In genomic region chr17:7260151-7260550, GRCh38 we compare ENCODE assay signal across 8 cellular contexts. TPM values are rescaled to one million over a fixed set of nuclear protein-coding genes. Genes with fewer than 3 reads are reported as not detected.
A peak's percentile ranks its signal among the peaks of the same experiment; 100 is the strongest.
DNase-seq lines count a peak whose midpoint lies in the region; ATAC-seq and TF ChIP-seq lines count a peak whose summit lies in the region.

No MANE protein-coding gene starts in this region.

- no peak for ATAC-seq in RWPE2 (ENCODE audit: low read depth)
- no peak for ATAC-seq in foreskin keratinocyte
- no peak for ATAC-seq in HG03159 (IDR thresholded peaks at IDR 0.05; ENCODE audit: unreplicated experiment)

- H3K4me3 Mint-ChIP-seq in osteocyte (ENCODE audit: unreplicated experiment), result peak overlapping the region; percentile 40
- no peak overlapping the region for H3K4me3 Mint-ChIP-seq in activated CD4-positive, alpha-beta T cell treated with anti-CD3 and anti-CD28 coated beads, Interleukin-2, amount 10 ng/mL, durations not matched to agents 7 days and 5 days

- peaks cover 5% of the 10 kb centered on the region; the same call in 1 of the 2 replicates for H3K4me1 ChIP-seq in ES-I3 (ENCODE audit: insufficient read depth, low read length)
- H3K4me1 ChIP-seq in RWPE2 (ENCODE audit: insufficient read depth, poor library complexity, severe bottlenecking), result peaks cover 23% of the 10 kb centered on the region
- H3K4me1 ChIP-seq in esophagus (ENCODE audit: control insufficient read depth in 2 of 2, insufficient read depth in 2 of 2, low read length in 1 of 2), result no peaks in the 10 kb centered on the region
- peaks cover 20% of the 10 kb centered on the region for H3K4me1 ChIP-seq in foreskin keratinocyte

- no peaks in the 10 kb centered on the region for H3K27me3 ChIP-seq in RWPE2 (ENCODE audit: insufficient read depth, poor library complexity, severe bottlenecking)
- no peaks in the 10 kb centered on the region for H3K27me3 ChIP-seq in esophagus (ENCODE audit: control insufficient read depth in 1 of 2, insufficient read depth in 2 of 2, low read length in 2 of 2)
- no peaks in the 10 kb centered on the region for H3K27me3 ChIP-seq in foreskin keratinocyte

- no peak overlapping the region for H3K27ac Mint-ChIP-seq in osteocyte (ENCODE audit: unreplicated experiment)
- no peak overlapping the region for H3K27ac Mint-ChIP-seq in activated CD4-positive, alpha-beta T cell treated with anti-CD3 and anti-CD28 coated beads, Interleukin-2, amount 10 ng/mL, durations not matched to agents 7 days and 5 days

- DNase-seq in RWPE2 (ENCODE audit: low spot score) (no peak), osteocyte (ENCODE audit: extremely low spot score, unreplicated experiment) (no peak), foreskin keratinocyte (no peak)
- DNase-seq in stimulated activated CD4-positive, alpha-beta T cell treated with anti-CD3 and anti-CD28 coated beads, Interleukin-2, amount 100 ng/mL, for 48 hours, result no peak
- DNase-seq in activated CD4-positive, alpha-beta T cell treated with anti-CD3 and anti-CD28 coated beads, Interleukin-2, amount 10 ng/mL, durations not matched to agents 7 days and 5 days, result no peak

- no peak for TF ChIP-seq CTCF in RWPE2 (IDR thresholded peaks at IDR 0.05; ENCODE audit: poor library complexity, severe bottlenecking)
- no peak for TF ChIP-seq CTCF in osteocyte (IDR thresholded peaks at IDR 0.05)
- TF ChIP-seq CTCF in foreskin keratinocyte (conservative IDR thresholded peaks at IDR 0.05), result no peak

- CTCF ChIA-PET in activated CD4-positive, alpha-beta T cell treated with anti-CD3 and anti-CD28 coated beads, Interleukin-2, amount 10 ng/mL, durations not matched to agents 7 days and 5 days (lab: Charles Lee), result interaction anchor here (1.0 kb wide), 1 partner anchor 64 kb away, joined by 5 read pairs; no protein-coding TSS in a partner anchor

- WGBS in esophagus, 2 donors, result 76 to 81% methylated on average over 4 of the region's 4 CpGs

- H3K27ac ChIP-seq in RWPE2 (ENCODE audit: poor library complexity, severe bottlenecking), result peak overlapping the region; percentile 86
- peak overlapping the region; percentile 87 to 88 for H3K27ac ChIP-seq in esophagus (ENCODE audit: low read depth in 2 of 2, low read length in 1 of 2)
- no peak overlapping the region for H3K27ac ChIP-seq in foreskin keratinocyte

- no peaks in the 10 kb centered on the region for H3K9me3 Mint-ChIP-seq in osteocyte (ENCODE audit: unreplicated experiment)
- no peaks in the 10 kb centered on the region for H3K9me3 Mint-ChIP-seq in activated CD4-positive, alpha-beta T cell treated with anti-CD3 and anti-CD28 coated beads, Interleukin-2, amount 10 ng/mL, durations not matched to agents 7 days and 5 days

- peaks cover 33% of the 10 kb centered on the region for H3K4me1 Mint-ChIP-seq in osteocyte (ENCODE audit: unreplicated experiment)
- peaks cover 33% of the 10 kb centered on the region for H3K4me1 Mint-ChIP-seq in activated CD4-positive, alpha-beta T cell treated with anti-CD3 and anti-CD28 coated beads, Interleukin-2, amount 10 ng/mL, durations not matched to agents 7 days and 5 days

- H3K9ac ChIP-seq in ES-I3 (ENCODE audit: low read depth, low read length), result peak overlapping the region; percentile 94; the same call in 1 of the 2 replicates

- POLR2A ChIA-PET in activated CD4-positive, alpha-beta T cell treated with anti-CD3 and anti-CD28 coated beads, Interleukin-2, amount 10 ng/mL, durations not matched to agents 7 days and 5 days (lab: Charles Lee), result interaction anchor here (1.1 kb wide), 1 partner anchor 11 kb away, joined by 3 read pairs; no protein-coding TSS in a partner anchor

- H3K9me3 ChIP-seq in ES-I3 (ENCODE audit: control insufficient read depth, insufficient read depth, low read length), result no peaks in the 10 kb centered on the region
- no peaks in the 10 kb centered on the region for H3K9me3 ChIP-seq in RWPE2 (ENCODE audit: severe bottlenecking)
- H3K9me3 ChIP-seq in esophagus (ENCODE audit: control insufficient read depth in 2 of 2, insufficient read depth in 1 of 2, low read depth in 1 of 2, low read length in 1 of 2), result no peaks in the 10 kb centered on the region

- H3K36me3 Mint-ChIP-seq in osteocyte (ENCODE audit: unreplicated experiment), result peaks cover 12% of the 10 kb centered on the region
- H3K36me3 Mint-ChIP-seq in activated CD4-positive, alpha-beta T cell treated with anti-CD3 and anti-CD28 coated beads, Interleukin-2, amount 10 ng/mL, durations not matched to agents 7 days and 5 days (ENCODE audit: low read depth), result peaks cover 13% of the 10 kb centered on the region

- H3K36me3 ChIP-seq in ES-I3 (ENCODE audit: insufficient read depth, low read length) (peaks cover 15% of the 10 kb centered on the region; the same call in 1 of the 2 replicates), RWPE2 (ENCODE audit: low read depth) (peaks cover 57% of the 10 kb centered on the region), esophagus (ENCODE audit: control insufficient read depth in 2 of 2, insufficient read depth in 2 of 2, low read length in 1 of 2) (peaks cover 10 to 14% of the 10 kb centered on the region in 2 donors)

- H3K4me3 ChIP-seq in RWPE2 (ENCODE audit: severe bottlenecking), result peak overlapping the region; percentile 71
- peak overlapping the region; percentile 65 to 82 for H3K4me3 ChIP-seq in esophagus (ENCODE audit: low read depth in 1 of 2, low read length in 2 of 2)

- H3K27me3 Mint-ChIP-seq in osteocyte (ENCODE audit: unreplicated experiment), result peaks cover 14% of the 10 kb centered on the region
- peaks cover 27% of the 10 kb centered on the region for H3K27me3 Mint-ChIP-seq in activated CD4-positive, alpha-beta T cell treated with anti-CD3 and anti-CD28 coated beads, Interleukin-2, amount 10 ng/mL, durations not matched to agents 7 days and 5 days

RNA-seq across cellular contexts. Expression of gene CLDN7, which starts 2.1 kb away (rescaled TPM):
- polyA plus RNA-seq in esophagus (100 to 1,000 TPM; 271 to 275 TPM), foreskin keratinocyte (20.9 and 25.0 TPM in 2 replicates)
- total RNA-seq in osteocyte (0.27 and 0.89 TPM in 2 replicates), foreskin keratinocyte (16.7 and 18.0 TPM in 2 replicates)
- total RNA-seq in activated CD4-positive, alpha-beta T cell treated with anti-CD3 and anti-CD28 coated beads, Interleukin-2, amount 10 ng/mL, durations not matched to agents 7 days and 5 days, result under 1 TPM in 1 of 2 experiments, not detected in 1; 0.29 TPM

RNA-seq across cellular contexts. Expression of gene ELP5, which starts 8.1 kb away (rescaled TPM):
- polyA plus RNA-seq in esophagus (10 to 100 TPM; 14.7 to 39.0 TPM), foreskin keratinocyte (42.6 and 104 TPM in 2 replicates)
- total RNA-seq in osteocyte (30.2 and 37.6 TPM in 2 replicates), foreskin keratinocyte (31.8 and 63.6 TPM in 2 replicates)
- total RNA-seq in activated CD4-positive, alpha-beta T cell treated with anti-CD3 and anti-CD28 coated beads, Interleukin-2, amount 10 ng/mL, durations not matched to agents 7 days and 5 days, result 10 to 100 TPM; 41.7 to 42.4 TPM

RNA-seq across cellular contexts. Expression of gene CTDNEP1, which starts 8.6 kb away (rescaled TPM):
- polyA plus RNA-seq in esophagus (10 to 100 TPM; 42.4 to 58.5 TPM), foreskin keratinocyte (171 and 177 TPM in 2 replicates)
- total RNA-seq in osteocyte (145 and 151 TPM in 2 replicates), foreskin keratinocyte (84.9 and 89.6 TPM in 2 replicates)
- 100 to 1,000 TPM; 168 to 183 TPM for total RNA-seq in activated CD4-positive, alpha-beta T cell treated with anti-CD3 and anti-CD28 coated beads, Interleukin-2, amount 10 ng/mL, durations not matched to agents 7 days and 5 days

RNA-seq across cellular contexts. Expression of gene GABARAP, which starts 17.9 kb away (rescaled TPM):
- polyA plus RNA-seq in esophagus, result 100 to 1,000 TPM; 354 to 393 TPM
- 642 TPM in 2 replicates for total RNA-seq in osteocyte
- total RNA-seq in foreskin keratinocyte, result 162 and 204 TPM in 2 replicates
- polyA plus RNA-seq in foreskin keratinocyte, result 319 and 384 TPM in 2 replicates
- 100 to 1,000 TPM; 256 to 279 TPM for total RNA-seq in activated CD4-positive, alpha-beta T cell treated with anti-CD3 and anti-CD28 coated beads, Interleukin-2, amount 10 ng/mL, durations not matched to agents 7 days and 5 days

RNA-seq across cellular contexts. Expression of gene PHF23, which starts 20.9 kb away (rescaled TPM):
- 10 to 100 TPM; 22.4 to 29.6 TPM for polyA plus RNA-seq in esophagus
- total RNA-seq in osteocyte, result 51.6 and 54.7 TPM in 2 replicates
- 49.1 and 51.2 TPM in 2 replicates for total RNA-seq in foreskin keratinocyte
- 55.9 and 56.8 TPM in 2 replicates for polyA plus RNA-seq in foreskin keratinocyte
- total RNA-seq in activated CD4-positive, alpha-beta T cell treated with anti-CD3 and anti-CD28 coated beads, Interleukin-2, amount 10 ng/mL, durations not matched to agents 7 days and 5 days, result 10 to 100 TPM; 55.9 to 59.2 TPM
